Comparison of ENCODE assay signal across 27 cellular contexts in genomic region chr20:45156728-45157127, GRCh38. TPM values are rescaled to one million over a fixed set of nuclear protein-coding genes. Genes with fewer than 3 reads are reported as not detected.
"Had no signal": no experiment of that assay in that cellular context is flagged by ENCODE, and none has a peak within 500 bp of the region (broad histone marks: within the 10 kb centered on the region; RNA-seq: fewer than 3 reads in every experiment).

No MANE protein-coding gene starts in this region.

- H3K4me3 ChIP-seq: breast epithelium, MG63, SK-N-MC had no signal

- ATAC-seq: activated CD4-positive, CD25-positive, alpha-beta regulatory T cell treated with anti-CD3 and anti-CD28 coated beads, Interleukin-2, amount 50 U/mL, for 24 hours; activated CD8-positive, alpha-beta T cell treated with anti-CD3 and anti-CD28 coated beads for 36 hours; Panc1; Right ventricle myocardium inferior; T-cell had no signal

- H3K36me3 Mint-ChIP-seq: T-cell had no signal

- H3K36me3 ChIP-seq: breast epithelium, MG63 had no signal

- H3K27ac Mint-ChIP-seq: activated CD8-positive, alpha-beta T cell treated with anti-CD3 and anti-CD28 coated beads for 36 hours; IgD-negative memory B cell; T-cell had no signal

- H3K27me3 ChIP-seq: breast epithelium, MG63 had no signal

- H3K4me1 ChIP-seq: breast epithelium had no signal

- H3K4me2 ChIP-seq: KMS-11 had no signal

- DNase-seq: activated CD4-positive, alpha-beta T cell treated with anti-CD3 and anti-CD28 coated beads for 4 hours; activated CD8-positive, alpha-beta memory T cell treated with anti-CD3 and anti-CD28 coated beads, Interleukin-2, amount 50 U/mL, for 4 hours; activated CD8-positive, alpha-beta T cell treated with anti-CD3 and anti-CD28 coated beads for 36 hours; activated naive CD4-positive, alpha-beta T cell treated with anti-CD3 and anti-CD28 coated beads, Interleukin-2, amount 50 U/mL, for 16 hours; aorta; caudate nucleus; MG63; NCI-H1092 treated with DMSO at 0.1 percent for 48 hours; NCI-H1417 treated with DMSO at 0.1 percent for 48 hours; NCI-H1694; NCI-H2029; NCI-H345; NCI-H510A; NCI-H526 treated with DMSO at 0.1 percent for 48 hours; OCI-M1; RPMI8226; T-cell; T-helper 2 cell; T1000 had no signal

- H3K27ac ChIP-seq: breast epithelium, KMS-11, SK-N-MC had no signal

- H3K4me3 Mint-ChIP-seq: activated CD8-positive, alpha-beta T cell treated with anti-CD3 and anti-CD28 coated beads for 36 hours; T-cell had no signal

- H3K4me1 Mint-ChIP-seq: T-cell had no signal

RNA-seq across cellular contexts. Expression of gene PI3, which starts 18.0 kb away (rescaled TPM):
- total RNA-seq: activated CD8-positive, alpha-beta T cell treated with anti-CD3 and anti-CD28 coated beads for 36 hours; chondrocyte; Right ventricle myocardium inferior had no signal

RNA-seq across cellular contexts. Expression of gene WFDC12, which starts 32.5 kb away (rescaled TPM):
- total RNA-seq: activated CD8-positive, alpha-beta T cell treated with anti-CD3 and anti-CD28 coated beads for 36 hours; aorta; breast epithelium; chondrocyte; Right ventricle myocardium inferior; T-cell had no signal
- polyA plus RNA-seq: aorta, IgD-negative memory B cell had no signal

RNA-seq across cellular contexts. Expression of gene WFDC5, which starts 41.8 kb away (rescaled TPM):
- total RNA-seq: activated CD8-positive, alpha-beta T cell treated with anti-CD3 and anti-CD28 coated beads for 36 hours; aorta; breast epithelium; chondrocyte; Right ventricle myocardium inferior; T-cell had no signal
- polyA plus RNA-seq: aorta, IgD-negative memory B cell had no signal

RNA-seq across cellular contexts. Expression of gene SEMG1, which starts 50.1 kb away (rescaled TPM):
- total RNA-seq: activated CD8-positive, alpha-beta T cell treated with anti-CD3 and anti-CD28 coated beads for 36 hours; aorta; chondrocyte; Right ventricle myocardium inferior; T-cell had no signal
- polyA plus RNA-seq: aorta, IgD-negative memory B cell had no signal

RNA-seq across cellular contexts. Expression of gene KCNS1, which starts 55.8 kb away (rescaled TPM):
- total RNA-seq: aorta, Right ventricle myocardium inferior had no signal
- polyA plus RNA-seq: aorta, IgD-negative memory B cell had no signal
